In the genomic region with DNA sequence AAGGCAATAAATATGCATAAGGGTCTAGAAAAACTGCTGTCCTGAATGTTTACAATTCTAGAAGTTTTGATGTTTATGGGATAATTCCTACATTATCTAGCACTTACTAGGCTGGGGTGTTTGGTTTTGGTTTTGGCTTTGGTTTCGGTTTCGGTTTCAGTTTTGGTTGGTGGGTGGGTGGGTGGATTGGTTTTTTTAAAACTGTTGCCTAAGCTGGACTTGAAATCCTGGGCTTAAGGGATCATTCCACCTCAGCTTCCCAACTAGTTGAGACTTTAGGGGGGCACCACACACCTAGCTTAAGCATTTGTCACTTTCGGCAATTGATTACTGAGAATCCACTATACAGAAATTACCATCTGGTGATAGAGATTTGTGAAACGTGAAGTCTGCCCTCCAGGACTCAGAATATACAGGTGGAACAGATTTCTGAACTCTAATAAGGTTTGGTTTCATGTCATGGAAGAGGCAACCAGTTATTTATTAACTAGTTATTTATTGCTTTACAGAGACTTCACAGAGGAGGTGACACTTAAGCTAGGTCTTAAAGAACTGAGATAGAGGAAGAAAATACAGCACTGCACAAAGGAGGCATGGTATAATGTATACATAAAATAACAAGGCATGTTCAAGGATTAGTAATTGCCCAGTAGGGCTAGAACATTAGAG, we compare ENCODE assay signal across 8 cellular contexts.
DNase-seq lines count a peak whose midpoint lies in the region; ATAC-seq lines count a peak whose summit lies in the region.

No MANE protein-coding gene starts in this region.

- H3K27me3 ChIP-seq in right cardiac atrium (ENCODE audit: control insufficient read depth, insufficient read depth), result no peaks in the 10 kb centered on the region

- no peak overlapping the region for H3K4me3 ChIP-seq in right cardiac atrium (ENCODE audit: low read length)

- WGBS in right cardiac atrium, result 77% methylated on average over 4 of the region's 4 CpGs

- ATAC-seq in GM18511 (IDR thresholded peaks at IDR 0.05; ENCODE audit: unreplicated experiment) (peak; percentile 80), HG03354 (IDR thresholded peaks at IDR 0.05; ENCODE audit: poor library complexity, severe bottlenecking, unreplicated experiment) (peak; percentile 78), right cardiac atrium (no peak)

- H3K4me1 ChIP-seq in right cardiac atrium (ENCODE audit: control insufficient read depth, insufficient read depth, low read length), result no peaks in the 10 kb centered on the region

- DNase-seq in activated naive CD4-positive, alpha-beta T cell treated with anti-CD3 and anti-CD28 coated beads, Interleukin-2, amount 50 U/mL, for 16 hours, result peak; percentile 52
- DNase-seq in stimulated activated CD4-positive, alpha-beta T cell treated with anti-CD3 and anti-CD28 coated beads, Interleukin-15, amount 100 ng/mL, for 24 hours, result peak; percentile 63
- DNase-seq in amygdala (lab: John Stamatoyannopoulos, UW) (no peak), right cardiac atrium (no peak), COR-L47 (lab: John Stamatoyannopoulos, UW) (no peak), SKM-1 treated with dmso at 0.1 percent for 144 hours (lab: John Stamatoyannopoulos, UW; ENCODE audit: unreplicated experiment) (no peak)

- H3K27ac ChIP-seq in right cardiac atrium (ENCODE audit: low read length), result no peak overlapping the region

- intact Hi-C loops in right cardiac atrium (cut with DNase I), result no loop called here

- H3K9me3 ChIP-seq in right cardiac atrium (ENCODE audit: control insufficient read depth, low read length), result no peaks in the 10 kb centered on the region

Comparison
In these comparisons a context has a peak if more than half of its experiments do, and no peak if none do; other contexts are left out.
1. ATAC-seq: peak in GM18511 (single experiment) and HG03354 (single experiment); none in right cardiac atrium (0 of 2).
2. DNase-seq: peak in activated naive CD4-positive, alpha-beta T cell treated with anti-CD3 and anti-CD28 coated beads, Interleukin-2, amount 50 U/mL, for 16 hours (single experiment) and stimulated activated CD4-positive, alpha-beta T cell treated with anti-CD3 and anti-CD28 coated beads, Interleukin-15, amount 100 ng/mL, for 24 hours (single experiment); none in amygdala (0 of 56), right cardiac atrium (0 of 3), COR-L47 (single experiment) and SKM-1 treated with dmso at 0.1 percent for 144 hours (single experiment).